Comparison of ENCODE assay signal across 34 cellular contexts in genomic region chr2:24160761-24161160, GRCh38. TPM values are rescaled to one million over a fixed set of nuclear protein-coding genes. Genes with fewer than 3 reads are reported as not detected.
DNase-seq lines count a peak whose midpoint lies in the region; ATAC-seq, FAIRE-seq and TF ChIP-seq lines count a peak whose summit lies in the region.
"Had no signal": no experiment of that assay in that cellular context is flagged by ENCODE, and none has a peak within 500 bp of the region (broad histone marks: within the 10 kb centered on the region; RNA-seq: fewer than 3 reads in every experiment).

No MANE protein-coding gene starts in this region.

- DNase-seq in HepG2 (ENCODE audit: low spot score) (no peak), right lobe of liver (no peak)
- DNase-seq: 8988T; ACHN; AML-193; BE2C; C1 segment of cervical spinal cord; Caco-2; Calu3; CD4-positive, alpha-beta memory T cell; CD4-positive, alpha-beta T cell; CD4-positive, CD25-positive, alpha-beta regulatory T cell; CD8-positive, alpha-beta memory T cell; CD8-positive, alpha-beta T cell; COR-L47; DMS 273 treated with DMSO at 0.1 percent for 48 hours; DMS153; DMS53; DMS79; DMS79 treated with DMSO at 0.1 percent for 48 hours; DND-41; EL had no signal

- no peak for FAIRE-seq in HepG2 (lab: Jason Lieb, UNC)
- FAIRE-seq: A204.1, A549, D721Med had no signal

- no peaks in the 10 kb centered on the region for H3K27me3 ChIP-seq in HepG2 (ENCODE audit: control insufficient read depth in 1 of 2, insufficient read depth in 2 of 2, low read length in 2 of 2)
- no peaks in the 10 kb centered on the region for H3K27me3 ChIP-seq in right lobe of liver
- H3K27me3 ChIP-seq: BE2C; BLaER1; BLaER1 treated with 17β-estradiol and CSF1 and Interleukin-3, amounts not matched to agents 10 nM and 100 nM had no signal

- intact Hi-C loops in HepG2 (cut with micrococcal nuclease; ENCODE audit: unreplicated experiment) = no loop called here
- intact Hi-C loops in right lobe of liver (cut with DNase I) = no loop called here

- H3K4me2 ChIP-seq in HepG2 (ENCODE audit: low read depth, low read length) = no peak overlapping the region
- H3K4me2 ChIP-seq: A549; BLaER1; BLaER1 treated with 17β-estradiol and CSF1 and Interleukin-3, amounts not matched to agents 10 nM and 100 nM had no signal

- POLR2A ChIA-PET in HepG2 (lab: Yijun Ruan, JAX) = no interaction called here

- H2AFZ ChIP-seq in HepG2 (ENCODE audit: low read length) = no peak overlapping the region

- H3K4me3 ChIP-seq in HepG2 (replicated peaks in 1 of 3; ENCODE audit: insufficient read depth in 1 of 3, low read depth in 2 of 3, low read length in 3 of 3) (no peak overlapping the region), right lobe of liver (no peak overlapping the region)
- H3K4me3 ChIP-seq: A549; BLaER1; BLaER1 treated with 17β-estradiol and CSF1 and Interleukin-3, amounts not matched to agents 10 nM and 100 nM had no signal

- no peaks in the 10 kb centered on the region for H3K79me2 ChIP-seq in HepG2 (ENCODE audit: insufficient read depth, low read length)

- H3K4me1 ChIP-seq in HepG2 (ENCODE audit: insufficient read depth, low read length) (peaks cover 26% of the 10 kb centered on the region), right lobe of liver (no peaks in the 10 kb centered on the region)
- H3K4me1 ChIP-seq: A549, BE2C, Caco-2 had no signal

- no peak for TF ChIP-seq RAD21 in HepG2 (CRISPR knock-in tag; IDR thresholded peaks at IDR 0.05)

- H3K36me3 ChIP-seq in HepG2 (replicated peaks in 1 of 2; ENCODE audit: control insufficient read depth in 1 of 2, insufficient read depth in 2 of 2, low read length in 2 of 2) (no peaks in the 10 kb centered on the region), right lobe of liver (no peaks in the 10 kb centered on the region)
- H3K36me3 ChIP-seq: BE2C had no signal

- BruUV-seq in HepG2 (replicated peaks; lab: Mats Ljungman, UMichigan) = no TSS peak

- no peak overlapping the region for H3K27ac ChIP-seq in HepG2 (ENCODE audit: extremely low read length, insufficient read depth, low read length)
- no peak overlapping the region for H3K27ac ChIP-seq in right lobe of liver
- H3K27ac ChIP-seq: 22Rv1; A549; BLaER1; BLaER1 treated with 17β-estradiol and CSF1 and Interleukin-3, amounts not matched to agents 10 nM and 100 nM; C4-2B had no signal

- in situ Hi-C loops in HepG2 (cut with HindIII; ENCODE audit: extremely low pct_ligation_motif_present, low pct_unique_long_range_greater_than_20kb) = loop anchor here (10.0 kb wide), 3 partner anchors 76 to 336 kb away; partner anchors contain the start of gene TP53I3

- no peak for ATAC-seq in HepG2
- ATAC-seq in right lobe of liver = no peak
- ATAC-seq: A549; CD8-positive, alpha-beta T cell had no signal

- CTCF ChIA-PET in HepG2 (lab: Yijun Ruan, JAX; ENCODE audit: low intra/inter-chr PET ratio, low total read pairs) = no interaction called here

- H3K9ac ChIP-seq in HepG2 (ENCODE audit: insufficient read depth, low read depth, low read length) = no peak overlapping the region
- H3K9ac ChIP-seq: BLaER1; BLaER1 treated with 17β-estradiol and CSF1 and Interleukin-3, amounts not matched to agents 10 nM and 100 nM had no signal

- TF ChIP-seq POLR2A in HepG2 (IDR thresholded peaks at IDR 0.05; ENCODE audit: insufficient read depth in 1 of 2, low read depth in 2 of 2, low read length in 2 of 2) (no peak), right lobe of liver (IDR thresholded peaks at IDR 0.05) (no peak)

- no peaks in the 10 kb centered on the region for H3K9me3 ChIP-seq in HepG2 (ENCODE audit: low read length)
- H3K9me3 ChIP-seq in right lobe of liver = no peaks in the 10 kb centered on the region
- H3K9me3 ChIP-seq: BE2C, Caco-2 had no signal

- H4K20me1 ChIP-seq in HepG2 (ENCODE audit: insufficient read depth, low read length) = no peaks in the 10 kb centered on the region
- H4K20me1 ChIP-seq: BLaER1; BLaER1 treated with 17β-estradiol and CSF1 and Interleukin-3, amounts not matched to agents 10 nM and 100 nM had no signal

- TF ChIP-seq CTCF in HepG2 (CRISPR knock-in tag; IDR thresholded peaks at IDR 0.05) = no peak
- TF ChIP-seq CTCF in right lobe of liver (IDR thresholded peaks at IDR 0.05) = no peak

- TF ChIP-seq EP300 in HepG2 (IDR thresholded peaks at IDR 0.05; ENCODE audit: low read depth in 2 of 2, low read length in 2 of 2) (no peak), HepG2 (CRISPR knock-in tag; IDR thresholded peaks at IDR 0.05; ENCODE audit: borderline replicate concordance) (no peak)

RNA-seq across cellular contexts. Expression of gene FAM228A, which starts 14.1 kb away (rescaled TPM):
- not detected in 2 replicates for total RNA-seq in HepG2 (2016; rRNA removed; fragmentation: Illumina TruSeq; extraction: Trizol)
- not detected in 2 replicates for total RNA-seq in HepG2 (2016; cell fraction: cytosol; rRNA removed; fragmentation: Illumina TruSeq; extraction: Trizol; ENCODE audit: low read depth)
- not detected in 2 replicates for total RNA-seq in HepG2 (2016; cell fraction: insoluble cytoplasmic fraction; rRNA removed; fragmentation: Illumina TruSeq; extraction: Trizol)
- total RNA-seq in HepG2 (2016; cell fraction: membrane; rRNA removed; fragmentation: Illumina TruSeq; extraction: Trizol) = not detected in 2 replicates
- not detected in 2 replicates for total RNA-seq in HepG2 (2016; cell fraction: nucleus; rRNA removed; fragmentation: Illumina TruSeq; extraction: Trizol)
- not detected in 2 replicates for polyA plus RNA-seq in HepG2 (2011; rRNA removed)
- polyA plus RNA-seq in HepG2 (2011; cell fraction: cytosol; rRNA removed) = not detected in 2 replicates
- not detected in 2 replicates for polyA plus RNA-seq in HepG2 (2011; cell fraction: nucleus; rRNA removed)
- 0.09 TPM in 1 of 2 replicates, not detected in the other for polyA plus RNA-seq in HepG2 (2012)
- polyA plus RNA-seq in HepG2 (2016; cell fraction: cytosol; fragmentation: Illumina TruSeq; extraction: Trizol; ENCODE audit: low read depth) = not detected in 2 replicates
- polyA plus RNA-seq in HepG2 (2016; cell fraction: insoluble cytoplasmic fraction; fragmentation: Illumina TruSeq; extraction: Trizol; ENCODE audit: low read depth) = not detected in 2 replicates
- not detected in 2 replicates for polyA plus RNA-seq in HepG2 (2016; cell fraction: membrane; fragmentation: Illumina TruSeq; extraction: Trizol; ENCODE audit: low read depth)
- polyA plus RNA-seq in HepG2 (2016; cell fraction: nucleus; fragmentation: Illumina TruSeq; extraction: Trizol; ENCODE audit: insufficient read depth, low read depth) = not detected in 2 replicates
- polyA minus RNA-seq in HepG2 (2011; rRNA and poly(A)+ RNA removed; ENCODE audit: low replicate concordance) = not detected in 2 replicates
- polyA minus RNA-seq in HepG2 (2011; cell fraction: cytosol; rRNA and poly(A)+ RNA removed) = not detected in 2 replicates
- polyA minus RNA-seq in HepG2 (2011; cell fraction: nucleus; rRNA and poly(A)+ RNA removed) = not detected in 2 replicates
- total RNA-seq in right lobe of liver = under 1 TPM in 3 of 6 experiments, not detected in 3; 0.12 to 0.22 (median 0.18) TPM
- total RNA-seq: A172; A673; B cell; Caco-2; Calu3; CD4-positive, CD25-positive, alpha-beta regulatory T cell; CD8-positive, alpha-beta memory T cell; CD8-positive, alpha-beta T cell; Daoy had no signal
- polyA plus RNA-seq: CD4-positive, CD25-positive, alpha-beta regulatory T cell; CD8-positive, alpha-beta memory T cell had no signal

RNA-seq across cellular contexts. Expression of gene FAM228B, which starts 37.5 kb away (rescaled TPM):
- 0.45 and 1.1 TPM in 2 replicates for total RNA-seq in HepG2 (2016; rRNA removed; fragmentation: Illumina TruSeq; extraction: Trizol)
- total RNA-seq in HepG2 (2016; cell fraction: cytosol; rRNA removed; fragmentation: Illumina TruSeq; extraction: Trizol; ENCODE audit: low read depth) = 2.2 and 2.7 TPM in 2 replicates
- 0.54 and 1.5 TPM in 2 replicates for total RNA-seq in HepG2 (2016; cell fraction: insoluble cytoplasmic fraction; rRNA removed; fragmentation: Illumina TruSeq; extraction: Trizol)
- total RNA-seq in HepG2 (2016; cell fraction: membrane; rRNA removed; fragmentation: Illumina TruSeq; extraction: Trizol) = 1.1 and 1.2 TPM in 2 replicates
- total RNA-seq in HepG2 (2016; cell fraction: nucleus; rRNA removed; fragmentation: Illumina TruSeq; extraction: Trizol) = 1.8 and 2.0 TPM in 2 replicates
- polyA plus RNA-seq in HepG2 (2011; rRNA removed) = 0.79 and 0.99 TPM in 2 replicates
- 0.25 and 0.60 TPM in 2 replicates for polyA plus RNA-seq in HepG2 (2011; cell fraction: cytosol; rRNA removed)
- polyA plus RNA-seq in HepG2 (2011; cell fraction: nucleus; rRNA removed) = 0.92 and 1.5 TPM in 2 replicates
- polyA plus RNA-seq in HepG2 (2012) = 2.7 and 3.0 TPM in 2 replicates
- 0.25 and 0.80 TPM in 2 replicates for polyA plus RNA-seq in HepG2 (2016; cell fraction: cytosol; fragmentation: Illumina TruSeq; extraction: Trizol; ENCODE audit: low read depth)
- polyA plus RNA-seq in HepG2 (2016; cell fraction: insoluble cytoplasmic fraction; fragmentation: Illumina TruSeq; extraction: Trizol; ENCODE audit: low read depth) = 0.59 and 0.74 TPM in 2 replicates
- 0.38 TPM in 2 replicates for polyA plus RNA-seq in HepG2 (2016; cell fraction: membrane; fragmentation: Illumina TruSeq; extraction: Trizol; ENCODE audit: low read depth)
- 1.7 and 1.9 TPM in 2 replicates for polyA plus RNA-seq in HepG2 (2016; cell fraction: nucleus; fragmentation: Illumina TruSeq; extraction: Trizol; ENCODE audit: insufficient read depth, low read depth)
- polyA minus RNA-seq in HepG2 (2011; rRNA and poly(A)+ RNA removed; ENCODE audit: low replicate concordance) = 1.3 and 1.4 TPM in 2 replicates
- 0.70 and 0.99 TPM in 2 replicates for polyA minus RNA-seq in HepG2 (2011; cell fraction: cytosol; rRNA and poly(A)+ RNA removed)
- 1.9 and 2.2 TPM in 2 replicates for polyA minus RNA-seq in HepG2 (2011; cell fraction: nucleus; rRNA and poly(A)+ RNA removed)
- 1 to 10 TPM; 2.8 to 4.6 (median 3.7) TPM for total RNA-seq in right lobe of liver

RNA-seq across cellular contexts. Expression of gene PFN4, which starts 37.6 kb away (rescaled TPM):
- total RNA-seq in HepG2 (2016; rRNA removed; fragmentation: Illumina TruSeq; extraction: Trizol) (0.20 TPM in 1 of 2 replicates, not detected in the other), right lobe of liver (under 1 TPM in 4 of 6 experiments, not detected in 2; 0.22 to 0.66 (median 0.30) TPM)
- 0.30 TPM in 1 of 2 replicates, not detected in the other for total RNA-seq in HepG2 (2016; cell fraction: cytosol; rRNA removed; fragmentation: Illumina TruSeq; extraction: Trizol; ENCODE audit: low read depth)
- total RNA-seq in HepG2 (2016; cell fraction: insoluble cytoplasmic fraction; rRNA removed; fragmentation: Illumina TruSeq; extraction: Trizol) = 0.27 TPM in 1 of 2 replicates, not detected in the other
- not detected in 2 replicates for total RNA-seq in HepG2 (2016; cell fraction: membrane; rRNA removed; fragmentation: Illumina TruSeq; extraction: Trizol)
- not detected in 2 replicates for total RNA-seq in HepG2 (2016; cell fraction: nucleus; rRNA removed; fragmentation: Illumina TruSeq; extraction: Trizol)
- 0.12 TPM in 1 of 2 replicates, not detected in the other for polyA plus RNA-seq in HepG2 (2011; rRNA removed)
- not detected in 2 replicates for polyA plus RNA-seq in HepG2 (2011; cell fraction: cytosol; rRNA removed)
- not detected in 2 replicates for polyA plus RNA-seq in HepG2 (2011; cell fraction: nucleus; rRNA removed)
- not detected in 2 replicates for polyA plus RNA-seq in HepG2 (2012)
- polyA plus RNA-seq in HepG2 (2016; cell fraction: cytosol; fragmentation: Illumina TruSeq; extraction: Trizol; ENCODE audit: low read depth) = 0.29 TPM in 1 of 2 replicates, not detected in the other
- not detected in 2 replicates for polyA plus RNA-seq in HepG2 (2016; cell fraction: insoluble cytoplasmic fraction; fragmentation: Illumina TruSeq; extraction: Trizol; ENCODE audit: low read depth)
- polyA plus RNA-seq in HepG2 (2016; cell fraction: membrane; fragmentation: Illumina TruSeq; extraction: Trizol; ENCODE audit: low read depth) = not detected in 2 replicates
- polyA plus RNA-seq in HepG2 (2016; cell fraction: nucleus; fragmentation: Illumina TruSeq; extraction: Trizol; ENCODE audit: insufficient read depth, low read depth) = not detected in 2 replicates
- polyA minus RNA-seq in HepG2 (2011; rRNA and poly(A)+ RNA removed; ENCODE audit: low replicate concordance) = not detected in 2 replicates
- not detected in 2 replicates for polyA minus RNA-seq in HepG2 (2011; cell fraction: cytosol; rRNA and poly(A)+ RNA removed)
- not detected in 2 replicates for polyA minus RNA-seq in HepG2 (2011; cell fraction: nucleus; rRNA and poly(A)+ RNA removed)
- total RNA-seq: A673; CD4-positive, alpha-beta memory T cell; CD4-positive, alpha-beta T cell; CD4-positive, CD25-positive, alpha-beta regulatory T cell; CD8-positive, alpha-beta T cell had no signal
- polyA plus RNA-seq: CD14-positive monocyte; CD4-positive, alpha-beta memory T cell; CD4-positive, CD25-positive, alpha-beta regulatory T cell; CD8-positive, alpha-beta memory T cell had no signal
